Comparison of ENCODE assay signal across 13 cellular contexts in the genomic region with DNA sequence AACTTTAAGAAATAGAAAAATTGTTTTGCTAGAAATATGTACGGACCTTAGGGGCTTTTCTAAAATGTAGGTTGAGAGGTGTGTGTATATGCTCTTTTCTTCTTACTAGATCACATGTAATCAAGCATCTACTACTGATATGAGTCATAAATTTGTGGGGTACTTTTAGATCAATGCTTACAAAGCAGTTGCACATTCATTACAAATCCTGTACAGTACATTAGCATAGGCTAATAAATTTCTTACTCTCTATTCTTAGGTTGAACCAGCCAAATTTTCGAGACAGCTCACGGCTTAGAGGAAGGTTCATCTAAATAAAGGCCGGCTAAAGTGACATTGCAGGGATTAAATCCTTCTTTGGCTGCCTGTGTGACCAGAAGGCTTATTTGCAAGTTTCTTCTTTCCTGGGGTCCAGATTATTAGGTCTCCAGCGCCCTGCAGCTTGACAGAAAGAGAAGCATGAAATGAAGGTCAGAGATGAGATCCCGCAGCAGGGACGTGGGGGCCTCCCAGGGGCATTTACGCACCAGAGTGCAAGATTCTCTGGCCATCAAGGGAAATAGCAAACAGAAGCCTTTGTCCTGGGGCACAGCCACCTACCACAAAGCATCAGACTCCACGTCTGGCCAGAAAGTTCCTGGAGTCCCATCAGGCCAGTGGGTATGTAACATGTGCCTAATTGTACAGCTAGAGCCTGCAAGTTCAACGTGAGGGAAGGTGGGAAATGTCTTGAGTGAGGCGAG. TPM values are rescaled to one million over a fixed set of nuclear protein-coding genes. Genes with fewer than 3 reads are reported as not detected.
DNase-seq lines count a peak whose midpoint lies in the region; ATAC-seq, FAIRE-seq and TF ChIP-seq lines count a peak whose summit lies in the region.
"Had no signal": no experiment of that assay in that cellular context is flagged by ENCODE, and none has a peak within 500 bp of the region (broad histone marks: within the 10 kb centered on the region; RNA-seq: fewer than 3 reads in every experiment).

No MANE protein-coding gene starts in this region.

- no peaks in the 10 kb centered on the region for H4K20me1 ChIP-seq in GM12878 (ENCODE audit: control insufficient read depth, insufficient read depth)

- no peaks in the 10 kb centered on the region; the same call in 2 of the 3 replicates for H3K9me3 ChIP-seq in GM12878 (replicated peaks; ENCODE audit: control insufficient read depth, insufficient read depth, low read length)
- no peaks in the 10 kb centered on the region for H3K9me3 ChIP-seq in Peyer's patch

- peak overlapping the region; percentile 42 for H3K4me3 ChIP-seq in GM12878
- no peak overlapping the region for H3K4me3 ChIP-seq in foreskin fibroblast (ENCODE audit: low read depth in 1 of 2, low read length in 2 of 2)
- H3K4me3 ChIP-seq in Peyer's patch = no peak overlapping the region

- H3K4me1 ChIP-seq in GM12878 (ENCODE audit: control insufficient read depth, insufficient read depth, low read length) = peaks cover 24% of the 10 kb centered on the region
- no peaks in the 10 kb centered on the region for H3K4me1 ChIP-seq in Peyer's patch

- no peaks in the 10 kb centered on the region for H3K9me3 Mint-ChIP-seq in activated T-cell treated with anti-CD3 and anti-CD28 coated beads, Interleukin-2, amount 50 U/mL, for 24 hours
- H3K9me3 Mint-ChIP-seq: natural killer cell treated with Interleukin-12 subunit alpha and Interleukin-12 subunit beta and Interleukin-15 and Interleukin-18, amount 100 ng/mL, for 72 hours had no signal

- H3K9ac ChIP-seq in GM12878 (ENCODE audit: control insufficient read depth, insufficient read depth, low read length) = peak overlapping the region; percentile 41; the same call in 1 of the 2 replicates

- no peak for TF ChIP-seq POLR2A in GM12878 (IDR thresholded peaks at IDR 0.05; ENCODE audit: low read depth, low read length)
- TF ChIP-seq POLR2A in Peyer's patch (IDR thresholded peaks at IDR 0.05) = no peak

- no peak overlapping the region for H3K27ac Mint-ChIP-seq in activated T-cell treated with anti-CD3 and anti-CD28 coated beads, Interleukin-2, amount 50 U/mL, for 24 hours
- H3K27ac Mint-ChIP-seq: natural killer cell treated with Interleukin-12 subunit alpha and Interleukin-12 subunit beta and Interleukin-15 and Interleukin-18, amount 100 ng/mL, for 72 hours had no signal

- in situ Hi-C loops in GM12878 (cut with MboI) = no loop called here

- no peaks in the 10 kb centered on the region for H3K36me3 Mint-ChIP-seq in activated T-cell treated with anti-CD3 and anti-CD28 coated beads, Interleukin-2, amount 50 U/mL, for 24 hours (ENCODE audit: low read depth)
- H3K36me3 Mint-ChIP-seq: natural killer cell treated with Interleukin-12 subunit alpha and Interleukin-12 subunit beta and Interleukin-15 and Interleukin-18, amount 100 ng/mL, for 72 hours had no signal

- CTCF ChIA-PET in GM12878 (lab: Yijun Ruan, JAX) = interaction anchor here (0.6 to 2.1 kb wide), 2 partner anchors 8 to 61 kb away, joined by 3 to 9 read pairs; no protein-coding TSS in a partner anchor

- H3K27me3 Mint-ChIP-seq in activated T-cell treated with anti-CD3 and anti-CD28 coated beads, Interleukin-2, amount 50 U/mL, for 24 hours = peaks cover 27% of the 10 kb centered on the region

- BruUV-seq in GM12878 (replicated peaks; lab: Mats Ljungman, UMichigan) = no TSS peak

- TF ChIP-seq CTCF in GM12878 (IDR thresholded peaks at IDR 0.05 in 2 of 3, conservative IDR thresholded peaks at IDR 0.05 in 1 of 3; ENCODE audit: control insufficient read depth in 2 of 3, extremely low read depth in 1 of 3, insufficient read depth in 1 of 3, low read depth in 3 of 3, low read length in 3 of 3) (no peak), foreskin fibroblast (IDR thresholded peaks at IDR 0.05; ENCODE audit: low read depth, low read length) (no peak), Peyer's patch (IDR thresholded peaks at IDR 0.05) (no peak)

- peak overlapping the region; percentile 81 for H2AFZ ChIP-seq in GM12878 (ENCODE audit: control insufficient read depth, low read depth, low read length)

- TF ChIP-seq EP300 in GM12878 (IDR thresholded peaks at IDR 0.05; ENCODE audit: borderline replicate concordance in 1 of 2, control insufficient read depth in 1 of 2, low read depth in 2 of 2, low read length in 2 of 2) = peak; percentile 74 to 76; a peak in 2 of 4 replicates

- no peaks in the 10 kb centered on the region for H3K36me3 ChIP-seq in GM12878 (ENCODE audit: control insufficient read depth in 2 of 2, insufficient read depth in 2 of 2, low read length in 1 of 2)
- no peaks in the 10 kb centered on the region for H3K36me3 ChIP-seq in Peyer's patch

- H3K27ac ChIP-seq in GM12878 (ENCODE audit: control insufficient read depth, insufficient read depth) (peak overlapping the region; percentile 67), Peyer's patch (no peak overlapping the region)

- ATAC-seq in GM18517 (IDR thresholded peaks at IDR 0.05; ENCODE audit: unreplicated experiment) = peak; percentile 84
- ATAC-seq in GM21367 (IDR thresholded peaks at IDR 0.05; ENCODE audit: unreplicated experiment) = peak; percentile 67
- peak; percentile 56 for ATAC-seq in HG03039 (IDR thresholded peaks at IDR 0.05; ENCODE audit: unreplicated experiment)
- peak; percentile 77 for ATAC-seq in GM12878

- intact Hi-C loops in GM12878 (cut with micrococcal nuclease; ENCODE audit: unreplicated experiment) = loop anchor here (1.0 kb wide), 1 partner anchor 23 kb away; no protein-coding TSS in a partner anchor

- no peak overlapping the region for H3K4me3 Mint-ChIP-seq in activated T-cell treated with anti-CD3 and anti-CD28 coated beads, Interleukin-2, amount 50 U/mL, for 24 hours
- H3K4me3 Mint-ChIP-seq: natural killer cell treated with Interleukin-12 subunit alpha and Interleukin-12 subunit beta and Interleukin-15 and Interleukin-18, amount 100 ng/mL, for 72 hours had no signal

- no peak for FAIRE-seq in GM12878 (lab: Jason Lieb, UNC)
- FAIRE-seq: astrocyte had no signal

- H3K4me1 Mint-ChIP-seq in activated T-cell treated with anti-CD3 and anti-CD28 coated beads, Interleukin-2, amount 50 U/mL, for 24 hours (ENCODE audit: low read depth) = peaks cover 4% of the 10 kb centered on the region

- H3K4me2 ChIP-seq in GM12878 (ENCODE audit: control insufficient read depth, insufficient read depth) = peak overlapping the region; percentile 94

- no peaks in the 10 kb centered on the region for H3K79me2 ChIP-seq in GM12878 (ENCODE audit: control insufficient read depth, insufficient read depth, low read length)

- DNase-seq in GM12878 (ENCODE audit: low read depth, low spot score) (peak; percentile 57), foreskin fibroblast (no peak), DMS53 treated with DMSO at 0.1 percent for 48 hours (lab: John Stamatoyannopoulos, UW; ENCODE audit: unreplicated experiment) (no peak), Peyer's patch (no peak)
- no peak for DNase-seq in activated T-cell treated with anti-CD3 and anti-CD28 coated beads, Interleukin-2, amount 50 U/mL, for 24 hours
- DNase-seq: erythroblast, GOT3 had no signal

- no peak for TF ChIP-seq RAD21 in GM12878 (IDR thresholded peaks at IDR 0.05; ENCODE audit: insufficient read depth, low read depth, low read length)

- POLR2A ChIA-PET in GM12878 (lab: Charles Lee) = interaction anchor here (1.0 kb wide), 1 partner anchor 23 kb away, joined by 4 read pairs; no protein-coding TSS in a partner anchor

- no peaks in the 10 kb centered on the region for H3K27me3 ChIP-seq in GM12878 (replicated peaks in 1 of 2; ENCODE audit: control insufficient read depth in 2 of 2, insufficient read depth in 2 of 2, low read length in 1 of 2)
- no peaks in the 10 kb centered on the region for H3K27me3 ChIP-seq in Peyer's patch

- WGBS in GM12878 (ENCODE audit: insufficient coverage, insufficient replicate concordance, low lambda C conversion rate, missing lambda C conversion rate) = 2% methylated on average over 11 of the region's 11 CpGs

- SMC1A ChIA-PET in GM12878 (lab: Charles Lee; ENCODE audit: uncharacterized antibody, unreplicated experiment) = interaction anchor here (0.8 to 5.2 kb wide), 6 partner anchors 8 to 145 kb away, joined by 3 to 19 read pairs (median 3); no protein-coding TSS in a partner anchor

- RAD21 ChIA-PET in GM12878 (lab: Charles Lee; ENCODE audit: unreplicated experiment) = interaction anchor here (1.1 kb wide), 1 partner anchor 204 kb away, joined by 4 read pairs; no protein-coding TSS in a partner anchor

TF ChIP-seq in GM12878, 131 proteins besides CTCF, POLR2A, EP300 and RAD21 (continues in another document):
- peak; percentile 60 for TF ChIP-seq SREBF1 (IDR thresholded peaks at IDR 0.05; ENCODE audit: low read length)
- TF ChIP-seq JUNB (IDR thresholded peaks at IDR 0.05) = peak; percentile 98
- TF ChIP-seq MEF2A (IDR thresholded peaks at IDR 0.05; ENCODE audit: insufficient read depth, low read depth, low read length) = peak; percentile 81
- TF ChIP-seq PAX8 (IDR thresholded peaks at IDR 0.05) = no peak

RNA-seq across cellular contexts. Expression of gene NIM1K, which starts 53.0 kb away (rescaled TPM):
- total RNA-seq in GM12878 (2013; cell fraction: nucleolus; rRNA removed) = 1.1 and 1.4 TPM in 2 replicates
- total RNA-seq in GM12878 (2014; rRNA removed) (0.96 and 1.3 TPM in 2 replicates), GM12878 (2014; rRNA removed; fragmentation: Illumina TruSeq; extraction: Trizol) (0.63 and 0.69 TPM in 2 replicates), GM12878 (2021) (0.69 and 1.0 TPM in 2 replicates), Peyer's patch (not detected)
- polyA plus RNA-seq in GM12878 (2011; ENCODE audit: low read depth) = 0.50 TPM
- polyA plus RNA-seq in GM12878 (2011; rRNA removed) (1.3 and 1.6 TPM in 2 replicates), GM12878 (2014; fragmentation: Illumina TruSeq; extraction: Trizol) (0.47 and 0.74 TPM in 2 replicates), GM12878 (2014; fragmentation: Nextera tagmentation; extraction: Ambion mirVana) (under 1 TPM; 0.27 to 0.35 TPM), GM12878 (2014; rRNA removed) (0.37 and 0.84 TPM in 2 replicates), GM12878 (2016; fragmentation: Nextera tagmentation; extraction: Ambion mirVana) (1 to 10 TPM in 1 of 2 experiments, under 1 TPM in 1; 0.96 to 1.7 TPM)
- polyA plus RNA-seq in GM12878 (2011; cell fraction: cytosol; rRNA removed) = 1.5 and 1.7 TPM in 2 replicates
- polyA plus RNA-seq in GM12878 (2011; cell fraction: nucleus; rRNA removed) = 0.99 and 1.3 TPM in 2 replicates
- 0.76 and 1.0 TPM in 2 replicates for polyA plus RNA-seq in GM12878 (2012)
- 1.5 and 1.9 TPM in 2 replicates for polyA minus RNA-seq in GM12878 (2011; rRNA and poly(A)+ RNA removed)
- polyA minus RNA-seq in GM12878 (2011; cell fraction: cytosol; rRNA and poly(A)+ RNA removed) = 1.2 and 1.6 TPM in 2 replicates
- 1.6 and 2.1 TPM in 2 replicates for polyA minus RNA-seq in GM12878 (2011; cell fraction: nucleus; rRNA and poly(A)+ RNA removed)
- total RNA-seq: NCI-H460 had no signal
